Comparison of ENCODE assay signal across 12 cellular contexts in the genomic region with DNA sequence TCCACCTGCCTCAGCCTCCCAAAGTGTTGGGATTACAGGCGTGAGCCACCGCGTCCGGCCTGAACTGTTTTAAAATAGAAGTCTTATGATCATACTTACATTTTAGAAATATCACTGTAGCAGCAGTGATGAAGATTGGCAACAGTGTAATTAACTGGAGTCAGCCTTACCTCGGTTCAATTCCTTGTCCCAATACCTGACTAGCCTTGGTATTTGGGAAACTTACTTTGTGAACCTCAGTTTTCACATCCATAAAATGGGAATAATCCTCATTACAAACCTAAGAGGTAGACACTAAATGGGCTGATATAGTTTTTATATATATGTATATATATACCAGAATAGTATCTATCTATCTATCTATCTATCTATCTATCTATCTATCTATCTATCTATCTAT. TPM values are rescaled to one million over a fixed set of nuclear protein-coding genes. Genes with fewer than 3 reads are reported as not detected.
DNase-seq lines count a peak whose midpoint lies in the region; ATAC-seq and TF ChIP-seq lines count a peak whose summit lies in the region.
"Had no signal": no experiment of that assay in that cellular context is flagged by ENCODE, and none has a peak within 500 bp of the region (broad histone marks: within the 10 kb centered on the region; RNA-seq: fewer than 3 reads in every experiment).

No MANE protein-coding gene starts in this region.

- TF ChIP-seq CTCF in RWPE1 (conservative IDR thresholded peaks at IDR 0.05; ENCODE audit: low read depth) = no peak
- no peak for TF ChIP-seq CTCF in dorsolateral prefrontal cortex (IDR thresholded peaks at IDR 0.05 in 54 of 56, conservative IDR thresholded peaks at IDR 0.05 in 2 of 56; ENCODE audit: low read depth in 1 of 56, partially characterized antibody in 56 of 56)
- no peak for TF ChIP-seq CTCF in left ventricle myocardium inferior (IDR thresholded peaks at IDR 0.05; ENCODE audit: borderline replicate concordance)

- no peaks in the 10 kb centered on the region for H3K27me3 ChIP-seq in dorsolateral prefrontal cortex
- H3K27me3 ChIP-seq in left ventricle myocardium inferior (ENCODE audit: low read depth) = no peaks in the 10 kb centered on the region

- H3K9me3 ChIP-seq in left ventricle myocardium inferior (replicated peaks) = no peaks in the 10 kb centered on the region
- H3K9me3 ChIP-seq: Caco-2 had no signal

- no peak for ATAC-seq in memory B cell (ENCODE audit: low read depth)
- ATAC-seq in stimulated activated memory B cell treated with anti-CD40 and anti-IgM and Interleukin-4, amounts not matched to agents 10 μg/mL and 1 μg/mL and 100 μg/mL, for 72 hours = no peak
- no peak for ATAC-seq in HG02970 (IDR thresholded peaks at IDR 0.05; ENCODE audit: low FRiP score, unreplicated experiment)

- CTCF ChIA-PET in activated CD4-positive, alpha-beta T cell treated with anti-CD3 and anti-CD28 coated beads, Interleukin-2, amount 10 ng/mL, durations not matched to agents 7 days and 5 days (lab: Charles Lee) = no interaction called here
- CTCF ChIA-PET in RWPE1 (lab: Yijun Ruan, JAX) = no interaction called here

- H3K36me3 Mint-ChIP-seq in activated CD4-positive, alpha-beta T cell treated with anti-CD3 and anti-CD28 coated beads, Interleukin-2, amount 10 ng/mL, durations not matched to agents 7 days and 5 days (ENCODE audit: low read depth) = peaks cover 16% of the 10 kb centered on the region
- peaks cover 10% of the 10 kb centered on the region for H3K36me3 Mint-ChIP-seq in memory B cell
- H3K36me3 Mint-ChIP-seq in stimulated activated memory B cell treated with anti-CD40 and anti-IgM and Interleukin-4, amounts not matched to agents 10 μg/mL and 1 μg/mL and 100 μg/mL, for 72 hours = peaks cover 11% of the 10 kb centered on the region

- peaks cover 4% of the 10 kb centered on the region for H3K4me1 ChIP-seq in left ventricle myocardium inferior
- H3K4me1 ChIP-seq: Caco-2 had no signal

- H3K4me3 ChIP-seq in dorsolateral prefrontal cortex (no peak overlapping the region), left ventricle myocardium inferior (no peak overlapping the region)

- H3K4me1 Mint-ChIP-seq in activated CD4-positive, alpha-beta T cell treated with anti-CD3 and anti-CD28 coated beads, Interleukin-2, amount 10 ng/mL, durations not matched to agents 7 days and 5 days = peaks cover 7% of the 10 kb centered on the region
- peaks cover 15% of the 10 kb centered on the region for H3K4me1 Mint-ChIP-seq in memory B cell
- peaks cover 22% of the 10 kb centered on the region for H3K4me1 Mint-ChIP-seq in stimulated activated memory B cell treated with anti-CD40 and anti-IgM and Interleukin-4, amounts not matched to agents 10 μg/mL and 1 μg/mL and 100 μg/mL, for 72 hours

- H3K4me3 Mint-ChIP-seq in activated CD4-positive, alpha-beta T cell treated with anti-CD3 and anti-CD28 coated beads, Interleukin-2, amount 10 ng/mL, durations not matched to agents 7 days and 5 days = no peak overlapping the region
- no peak overlapping the region for H3K4me3 Mint-ChIP-seq in memory B cell
- no peak overlapping the region for H3K4me3 Mint-ChIP-seq in stimulated activated memory B cell treated with anti-CD40 and anti-IgM and Interleukin-4, amounts not matched to agents 10 μg/mL and 1 μg/mL and 100 μg/mL, for 72 hours
- H3K4me3 Mint-ChIP-seq: CD8-positive, alpha-beta memory T cell; IgD-negative memory B cell had no signal

- H3K27ac Mint-ChIP-seq in activated CD4-positive, alpha-beta T cell treated with anti-CD3 and anti-CD28 coated beads, Interleukin-2, amount 10 ng/mL, durations not matched to agents 7 days and 5 days = peak overlapping the region; percentile 19
- peak overlapping the region; percentile 56 for H3K27ac Mint-ChIP-seq in memory B cell
- H3K27ac Mint-ChIP-seq in stimulated activated memory B cell treated with anti-CD40 and anti-IgM and Interleukin-4, amounts not matched to agents 10 μg/mL and 1 μg/mL and 100 μg/mL, for 72 hours = peak overlapping the region; percentile 11

- POLR2A ChIA-PET in activated CD4-positive, alpha-beta T cell treated with anti-CD3 and anti-CD28 coated beads, Interleukin-2, amount 10 ng/mL, durations not matched to agents 7 days and 5 days (lab: Charles Lee) = no interaction called here
- POLR2A ChIA-PET in RWPE1 (lab: Yijun Ruan, JAX; ENCODE audit: low non-redundant PET) = no interaction called here

- intact Hi-C loops in dorsolateral prefrontal cortex (cut with DNase I) (no loop called here), left ventricle myocardium inferior (cut with micrococcal nuclease) (no loop called here)

- no peaks in the 10 kb centered on the region for H3K27me3 Mint-ChIP-seq in activated CD4-positive, alpha-beta T cell treated with anti-CD3 and anti-CD28 coated beads, Interleukin-2, amount 10 ng/mL, durations not matched to agents 7 days and 5 days
- H3K27me3 Mint-ChIP-seq in memory B cell = no peaks in the 10 kb centered on the region
- H3K27me3 Mint-ChIP-seq in stimulated activated memory B cell treated with anti-CD40 and anti-IgM and Interleukin-4, amounts not matched to agents 10 μg/mL and 1 μg/mL and 100 μg/mL, for 72 hours = no peaks in the 10 kb centered on the region
- H3K27me3 Mint-ChIP-seq: CD8-positive, alpha-beta memory T cell; IgD-negative memory B cell had no signal

- DNase-seq in activated CD4-positive, alpha-beta T cell treated with anti-CD3 and anti-CD28 coated beads, Interleukin-2, amount 10 ng/mL, durations not matched to agents 7 days and 5 days = no peak
- DNase-seq in activated CD4-positive, alpha-beta T cell treated with anti-CD3 and anti-CD28 coated beads, Interleukin-2, amount 50 U/mL, for 48 hours = no peak
- DNase-seq in RWPE1 (ENCODE audit: low spot score) (no peak), memory B cell (ENCODE audit: low spot score in 2 of 2) (no peak), dorsolateral prefrontal cortex (no peak), left ventricle myocardium inferior (no peak)
- DNase-seq: Caco-2; CD8-positive, alpha-beta memory T cell had no signal

- no peaks in the 10 kb centered on the region for H3K36me3 ChIP-seq in left ventricle myocardium inferior

- H3K9me3 Mint-ChIP-seq in activated CD4-positive, alpha-beta T cell treated with anti-CD3 and anti-CD28 coated beads, Interleukin-2, amount 10 ng/mL, durations not matched to agents 7 days and 5 days = no peaks in the 10 kb centered on the region
- no peaks in the 10 kb centered on the region for H3K9me3 Mint-ChIP-seq in memory B cell
- no peaks in the 10 kb centered on the region for H3K9me3 Mint-ChIP-seq in stimulated activated memory B cell treated with anti-CD40 and anti-IgM and Interleukin-4, amounts not matched to agents 10 μg/mL and 1 μg/mL and 100 μg/mL, for 72 hours
- H3K9me3 Mint-ChIP-seq: CD8-positive, alpha-beta memory T cell; IgD-negative memory B cell had no signal

- H3K27ac ChIP-seq in RWPE1 = peak overlapping the region; percentile 16; the same call in 1 of the 2 replicates
- no peak overlapping the region for H3K27ac ChIP-seq in dorsolateral prefrontal cortex
- no peak overlapping the region for H3K27ac ChIP-seq in left ventricle myocardium inferior (replicated peaks)
- H3K27ac ChIP-seq: 22Rv1 had no signal

RNA-seq across cellular contexts. Expression of gene PHF20, which starts 19.3 kb away (rescaled TPM):
- 10 to 100 TPM; 47.8 to 49.0 TPM for total RNA-seq in activated CD4-positive, alpha-beta T cell treated with anti-CD3 and anti-CD28 coated beads, Interleukin-2, amount 10 ng/mL, durations not matched to agents 7 days and 5 days
- total RNA-seq in dorsolateral prefrontal cortex (100 to 1,000 TPM in 1 of 120 experiments, 10 to 100 TPM in 119; 57.3 to 113 (median 73.3) TPM), left ventricle myocardium inferior (35.9 TPM)

RNA-seq across cellular contexts. Expression of gene RBM39, which starts 49.0 kb away (rescaled TPM):
- 100 to 1,000 TPM; 374 to 396 TPM for total RNA-seq in activated CD4-positive, alpha-beta T cell treated with anti-CD3 and anti-CD28 coated beads, Interleukin-2, amount 10 ng/mL, durations not matched to agents 7 days and 5 days
- 100 to 1,000 TPM; 252 to 391 (median 313) TPM for total RNA-seq in dorsolateral prefrontal cortex
- 128 TPM for total RNA-seq in left ventricle myocardium inferior
